Comparison of ENCODE assay signal across 8 cellular contexts in genomic region chr16:86509759-86510464, GRCh38. TPM values are rescaled to one million over a fixed set of nuclear protein-coding genes. Genes with fewer than 3 reads are reported as not detected.
DNase-seq lines count a peak whose midpoint lies in the region; ATAC-seq and TF ChIP-seq lines count a peak whose summit lies in the region.

No MANE protein-coding gene starts in this region.

- H3K4me1 Mint-ChIP-seq in activated T-cell treated with anti-CD3 and anti-CD28 coated beads, Interleukin-2, amount 50 U/mL, for 24 hours (ENCODE audit: low read depth): peaks cover 30% of the 10 kb centered on the region

- no peak for ATAC-seq in thoracic aorta (ENCODE audit: insufficient number of reproducible peaks, low FRiP score, low read depth)

- peak overlapping the region; percentile 73 for H3K4me3 ChIP-seq in thoracic aorta

- peak overlapping the region; percentile 61 for H3K4me3 Mint-ChIP-seq in activated T-cell treated with anti-CD3 and anti-CD28 coated beads, Interleukin-2, amount 50 U/mL, for 24 hours

- no peak for TF ChIP-seq CTCF in thoracic aorta (IDR thresholded peaks at IDR 0.05)

- no peaks in the 10 kb centered on the region for H3K9me3 Mint-ChIP-seq in activated T-cell treated with anti-CD3 and anti-CD28 coated beads, Interleukin-2, amount 50 U/mL, for 24 hours

- DNase-seq in activated T-cell treated with anti-CD3 and anti-CD28 coated beads, Interleukin-2, amount 50 U/mL, for 24 hours: no peak
- no peak for DNase-seq in activated T-cell treated with anti-CD3 and anti-CD28 coated beads, Interleukin-2, amount 50 U/mL, for 48 hours
- DNase-seq in amniotic stem cell (lab: John Stamatoyannopoulos, UW) (peak; percentile 75), iris pigment epithelial cell (ENCODE audit: low read depth) (peak; percentile 97), thoracic aorta (ENCODE audit: low spot score) (no peak), LoVo (ENCODE audit: low spot score) (no peak), DMS53 treated with DMSO at 0.1 percent for 48 hours (lab: John Stamatoyannopoulos, UW; ENCODE audit: unreplicated experiment) (no peak), GM19238 (ENCODE audit: insufficient read length, low spot score) (no peak)

- peaks cover 17 to 47% of the 10 kb centered on the region in 2 donors for H3K4me1 ChIP-seq in thoracic aorta (ENCODE audit: control insufficient read depth in 1 of 2, low read depth in 2 of 2)

- peaks cover 71% of the 10 kb centered on the region for H3K27me3 Mint-ChIP-seq in activated T-cell treated with anti-CD3 and anti-CD28 coated beads, Interleukin-2, amount 50 U/mL, for 24 hours

- H3K27ac ChIP-seq in thoracic aorta: peak overlapping the region in 1 of 2 donors; percentile 39

- peaks cover 30% of the 10 kb centered on the region for H3K27me3 ChIP-seq in thoracic aorta (replicated peaks; ENCODE audit: insufficient read depth)

- no peaks in the 10 kb centered on the region for H3K36me3 ChIP-seq in thoracic aorta

- H3K27ac Mint-ChIP-seq in activated T-cell treated with anti-CD3 and anti-CD28 coated beads, Interleukin-2, amount 50 U/mL, for 24 hours: no peak overlapping the region

- no peaks in the 10 kb centered on the region for H3K9me3 ChIP-seq in thoracic aorta

- H3K36me3 Mint-ChIP-seq in activated T-cell treated with anti-CD3 and anti-CD28 coated beads, Interleukin-2, amount 50 U/mL, for 24 hours (ENCODE audit: low read depth): no peaks in the 10 kb centered on the region

RNA-seq across cellular contexts. Expression of gene FOXF1, which starts 0.4 kb away (rescaled TPM):
- total RNA-seq in thoracic aorta: 1 to 10 TPM in 1 of 2 donors, not detected in 1; 4.1 TPM

RNA-seq across cellular contexts. Expression of gene MTHFSD, which starts 45.1 kb away (rescaled TPM):
- 10 to 100 TPM; 25.0 to 30.8 TPM for total RNA-seq in thoracic aorta

RNA-seq across cellular contexts. Expression of gene FOXC2, which starts 56.7 kb away (rescaled TPM):
- 10 to 100 TPM; 54.5 to 60.7 TPM for total RNA-seq in thoracic aorta

Comparison
In these comparisons a context has a peak if more than half of its experiments do, and no peak if none do; other contexts are left out.
1. DNase-seq: peak in amniotic stem cell (single experiment) and iris pigment epithelial cell (single experiment); none in activated T-cell treated with anti-CD3 and anti-CD28 coated beads, Interleukin-2, amount 50 U/mL, for 24 hours (single experiment), activated T-cell treated with anti-CD3 and anti-CD28 coated beads, Interleukin-2, amount 50 U/mL, for 48 hours (0 of 2), thoracic aorta (single experiment), LoVo (single experiment), DMS53 treated with DMSO at 0.1 percent for 48 hours (single experiment) and GM19238 (single experiment).